In the genomic region with DNA sequence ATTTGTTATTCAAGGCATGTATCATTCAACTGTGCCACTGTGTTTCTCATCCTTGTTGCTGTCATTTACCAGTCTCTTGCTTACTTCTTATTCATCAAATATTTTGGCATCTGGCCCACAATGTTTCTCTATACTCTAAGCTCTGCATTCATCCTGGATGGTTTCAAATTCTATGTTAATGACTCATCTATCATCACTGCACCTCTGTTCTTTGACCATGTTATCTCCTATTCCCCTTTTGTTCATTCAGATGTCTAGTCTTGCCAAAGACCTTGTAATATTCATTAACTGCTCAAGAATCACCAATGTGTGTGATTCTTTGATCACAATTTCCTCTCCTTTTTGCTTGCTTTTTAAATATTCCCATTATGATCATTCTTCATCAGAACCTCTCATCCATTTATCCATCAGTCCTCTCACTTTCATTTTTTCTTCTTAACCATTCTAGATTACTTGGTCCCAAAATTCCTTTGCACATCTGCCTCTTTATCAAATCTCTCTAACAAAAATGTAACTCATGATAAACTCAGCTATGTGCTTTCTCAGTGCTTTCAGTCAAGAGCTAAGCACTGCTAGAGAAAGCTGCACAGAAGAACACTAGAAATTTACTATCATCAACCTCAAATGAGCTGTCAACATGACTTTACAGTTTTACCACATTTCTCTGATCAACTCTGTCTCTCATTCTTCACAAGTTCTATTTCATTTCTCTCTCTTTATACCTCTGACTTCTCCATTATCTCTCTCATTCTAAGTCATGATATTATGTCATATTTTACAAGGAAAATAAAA, we compare ENCODE assay signal across 1 cellular context.
TF ChIP-seq lines count a peak whose summit lies in the region.

No MANE protein-coding gene starts in this region.

TF ChIP-seq in WTC11, 78 proteins besides CTCF, POLR2A, EP300 and RAD21 (continued from another document):
- TF ChIP-seq, protein P1, sequence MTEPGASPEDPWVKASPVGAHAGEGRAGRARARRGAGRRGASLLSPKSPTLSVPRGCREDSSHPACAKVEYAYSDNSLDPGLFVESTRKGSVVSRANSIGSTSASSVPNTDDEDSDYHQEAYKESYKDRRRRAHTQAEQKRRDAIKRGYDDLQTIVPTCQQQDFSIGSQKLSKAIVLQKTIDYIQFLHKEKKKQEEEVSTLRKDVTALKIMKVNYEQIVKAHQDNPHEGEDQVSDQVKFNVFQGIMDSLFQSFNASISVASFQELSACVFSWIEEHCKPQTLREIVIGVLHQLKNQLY (CRISPR knock-in tag; IDR thresholded peaks at IDR 0.05), result no peak
